ENCODE assay signal across 8 cellular contexts in the genomic region with DNA sequence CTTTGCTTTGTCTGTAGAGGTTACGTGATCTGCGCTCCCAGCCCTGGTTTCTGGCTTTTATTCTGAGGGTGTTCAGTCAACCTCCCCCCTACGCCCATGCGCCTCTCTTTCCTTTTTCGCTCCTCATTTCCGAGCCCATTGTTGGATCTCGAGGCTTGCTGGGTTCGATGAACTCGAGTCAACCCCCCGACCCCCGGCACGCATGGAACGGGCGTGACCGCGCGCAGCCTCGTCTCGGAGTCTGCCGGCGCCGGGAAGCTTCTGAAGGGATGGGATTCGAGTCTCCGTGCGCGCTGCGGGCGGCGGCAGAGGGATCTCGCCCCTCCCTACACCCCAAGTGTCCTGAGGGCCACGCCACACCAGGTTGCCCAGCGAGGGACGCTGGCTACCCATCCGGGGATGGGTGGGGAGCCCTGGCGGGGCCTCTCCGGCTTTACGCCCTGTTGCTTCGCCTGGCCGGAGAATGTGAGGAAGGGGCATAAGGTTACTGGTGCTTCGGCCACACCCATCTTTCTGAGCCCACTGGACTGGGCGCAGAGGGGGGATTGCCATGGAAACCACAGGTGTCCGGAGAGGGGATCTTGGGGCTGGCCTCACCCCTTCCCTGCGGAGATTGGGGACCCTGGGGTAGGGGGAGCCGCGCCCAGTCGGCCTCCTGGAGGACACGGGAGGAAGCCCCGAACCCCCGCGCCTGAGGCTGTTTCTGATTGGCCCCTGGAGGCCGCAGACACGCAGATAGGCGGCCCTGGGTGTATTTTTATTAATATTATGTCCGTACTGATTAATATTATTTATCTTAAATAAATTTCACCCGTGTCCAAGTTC. TPM values are rescaled to one million over a fixed set of nuclear protein-coding genes. Genes with fewer than 3 reads are reported as not detected.
A peak's percentile ranks its signal among the peaks of the same experiment; 100 is the strongest.
DNase-seq lines count a peak whose midpoint lies in the region; ATAC-seq and TF ChIP-seq lines count a peak whose summit lies in the region.

No MANE protein-coding gene starts in this region.

- no peak overlapping the region for H3K27ac ChIP-seq in esophagus muscularis mucosa (replicated peaks in 1 of 4)

- TF ChIP-seq POLR2A in esophagus muscularis mucosa (IDR thresholded peaks at IDR 0.05; ENCODE audit: low read depth): no peak

- TF ChIP-seq CTCF in esophagus muscularis mucosa (IDR thresholded peaks at IDR 0.05): no peak

- DNase-seq in NCI-H1105 (lab: John Stamatoyannopoulos, UW) (peak; percentile 35), NCI-H1105 treated with DMSO at 0.1 percent for 48 hours (lab: John Stamatoyannopoulos, UW) (no peak), NCI-H2227 treated with DMSO at 0.1 percent for 48 hours (lab: John Stamatoyannopoulos, UW) (peak; percentile 66), esophagus muscularis mucosa (ENCODE audit: extremely low spot score) (no peak), retina (peak; percentile 75), sciatic nerve (ENCODE audit: low spot score) (no peak), dermis blood vessel endothelial cell (no peak)

- 4% methylated on average over 25 of the region's 55 CpGs for WGBS in esophagus muscularis mucosa

- TF ChIP-seq EP300 in esophagus muscularis mucosa (IDR thresholded peaks at IDR 0.05): no peak

- ATAC-seq in sciatic nerve (no peak), HG03175 (IDR thresholded peaks at IDR 0.05; ENCODE audit: unreplicated experiment) (no peak)

- peaks cover 5 to 50% (median 24%) of the 10 kb centered on the region in 4 donors for H3K27me3 ChIP-seq in esophagus muscularis mucosa

- no peaks in the 10 kb centered on the region for H3K36me3 ChIP-seq in esophagus muscularis mucosa

- no peaks in the 10 kb centered on the region for H3K9me3 ChIP-seq in esophagus muscularis mucosa

- H3K4me3 ChIP-seq in esophagus muscularis mucosa: peak overlapping the region; percentile 71 to 86 (median 82)

- H3K4me1 ChIP-seq in esophagus muscularis mucosa: peaks cover 24 to 35% (median 32%) of the 10 kb centered on the region in 4 donors

- intact Hi-C loops in esophagus muscularis mucosa (cut with DNase I): no loop called here
- intact Hi-C loops in sciatic nerve (cut with DNase I): no loop called here

RNA-seq across cellular contexts. Expression of gene MAPT, which starts 1.8 kb away (rescaled TPM):
- total RNA-seq in esophagus muscularis mucosa (10 to 100 TPM in 1 of 4 donors, 1 to 10 TPM in 3; 4.2 to 11.1 (median 7.3) TPM), sciatic nerve (4.8 TPM), dermis blood vessel endothelial cell (under 0.01 and 0.05 TPM in 2 replicates)

RNA-seq across cellular contexts. Expression of gene SPPL2C, which starts 51.5 kb away (rescaled TPM):
- total RNA-seq in esophagus muscularis mucosa (not detected), sciatic nerve (not detected), dermis blood vessel endothelial cell (not detected in 2 replicates)

Comparison
In these comparisons a context has a peak if more than half of its experiments do, and no peak if none do; other contexts are left out.
1. DNase-seq: peak in NCI-H1105 (single experiment), NCI-H2227 treated with DMSO at 0.1 percent for 48 hours (single experiment) and retina (single experiment); none in NCI-H1105 treated with DMSO at 0.1 percent for 48 hours (single experiment), esophagus muscularis mucosa (single experiment), sciatic nerve (single experiment) and dermis blood vessel endothelial cell (single experiment).